ENCODE assay signal across 8 cellular contexts in the genomic region with DNA sequence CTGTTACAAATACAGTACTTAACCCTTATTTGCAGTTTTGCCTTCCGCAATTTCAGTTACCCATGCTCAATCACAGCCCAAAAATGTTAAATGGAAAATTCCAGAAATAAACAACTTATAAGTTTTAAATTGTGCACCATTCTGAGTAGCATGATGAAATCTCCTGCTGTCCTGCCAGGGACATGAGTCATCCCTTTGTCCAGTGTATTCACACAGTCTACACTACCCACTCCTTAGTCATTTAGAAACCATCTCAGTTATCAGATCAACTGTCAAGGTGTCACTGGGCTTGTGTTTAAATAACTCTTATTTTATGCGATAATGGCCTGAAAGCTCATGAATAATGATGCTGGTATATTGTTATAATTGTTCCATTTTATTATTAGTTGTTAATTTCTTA.
DNase-seq lines count a peak whose midpoint lies in the region; ATAC-seq lines count a peak whose summit lies in the region.

No MANE protein-coding gene starts in this region.

- ATAC-seq in GM21825 (IDR thresholded peaks at IDR 0.05; ENCODE audit: unreplicated experiment) = no peak

- peak; percentile 94 for DNase-seq in EL
- DNase-seq in LHCN-M2 (ENCODE audit: low read depth) = peak; percentile 91
- peak; percentile 63 to 86 for DNase-seq in dermis microvascular lymphatic vessel endothelial cell (ENCODE audit: low read depth in 2 of 2)
- DNase-seq in myocyte (ENCODE audit: low read depth) = peak; percentile 71
- no peak for DNase-seq in DMS79 (lab: John Stamatoyannopoulos, UW)
- DNase-seq in cerebellar nuclear complex (lab: John Stamatoyannopoulos, UW) = no peak
- no peak for DNase-seq in activated naive CD4-positive, alpha-beta T cell treated with anti-CD3 and anti-CD28 coated beads, Interleukin-2, amount 50 U/mL, for 16 hours

Comparison
In these comparisons a context has a peak if more than half of its experiments do, and no peak if none do; other contexts are left out.
1. DNase-seq: peak in EL (single experiment), LHCN-M2 (single experiment), dermis microvascular lymphatic vessel endothelial cell (2 of 2) and myocyte (single experiment); none in DMS79 (single experiment), cerebellar nuclear complex (0 of 2) and activated naive CD4-positive, alpha-beta T cell treated with anti-CD3 and anti-CD28 coated beads, Interleukin-2, amount 50 U/mL, for 16 hours (single experiment).